8 cellular contexts compared by ENCODE assay signal in the genomic region with DNA sequence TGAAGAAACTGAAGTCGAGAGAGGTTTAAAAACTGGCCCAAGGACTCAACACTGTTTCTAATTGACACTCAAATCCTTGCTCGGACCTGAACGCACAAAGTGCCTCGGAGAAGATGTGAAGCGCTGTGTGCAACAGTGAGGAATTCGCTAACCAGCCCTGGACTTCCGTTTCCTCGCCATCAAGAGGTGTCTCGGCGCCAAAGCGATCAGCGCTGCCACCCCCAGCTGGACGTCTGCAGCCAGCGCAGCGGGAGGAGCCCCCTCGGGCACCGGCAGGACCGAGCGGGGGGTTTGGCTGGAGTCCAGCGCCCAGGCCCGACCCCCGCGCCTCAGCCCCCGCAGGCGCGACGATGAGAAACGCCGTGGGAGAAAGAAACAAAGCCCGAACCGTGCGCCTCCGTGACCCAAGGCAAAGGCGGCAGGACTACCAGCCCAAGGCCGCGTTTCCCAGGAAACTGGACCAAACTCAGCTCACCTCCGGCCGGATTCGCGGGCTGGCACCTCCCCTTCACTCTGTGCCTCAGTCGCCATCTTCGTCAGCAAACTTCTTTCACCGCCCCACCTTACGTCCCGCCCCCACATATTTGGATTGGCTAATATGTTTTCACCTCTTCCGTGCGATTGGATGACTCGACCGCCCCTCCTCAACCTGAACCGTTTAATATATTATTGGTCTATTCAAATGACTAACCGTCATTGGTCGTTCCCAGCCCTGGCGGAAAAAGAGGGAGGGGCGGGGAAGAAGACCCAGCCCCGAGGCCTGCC. TPM values are rescaled to one million over a fixed set of nuclear protein-coding genes. Genes with fewer than 3 reads are reported as not detected.
DNase-seq lines count a peak whose midpoint lies in the region; ATAC-seq lines count a peak whose summit lies in the region.

A gene with protein sequence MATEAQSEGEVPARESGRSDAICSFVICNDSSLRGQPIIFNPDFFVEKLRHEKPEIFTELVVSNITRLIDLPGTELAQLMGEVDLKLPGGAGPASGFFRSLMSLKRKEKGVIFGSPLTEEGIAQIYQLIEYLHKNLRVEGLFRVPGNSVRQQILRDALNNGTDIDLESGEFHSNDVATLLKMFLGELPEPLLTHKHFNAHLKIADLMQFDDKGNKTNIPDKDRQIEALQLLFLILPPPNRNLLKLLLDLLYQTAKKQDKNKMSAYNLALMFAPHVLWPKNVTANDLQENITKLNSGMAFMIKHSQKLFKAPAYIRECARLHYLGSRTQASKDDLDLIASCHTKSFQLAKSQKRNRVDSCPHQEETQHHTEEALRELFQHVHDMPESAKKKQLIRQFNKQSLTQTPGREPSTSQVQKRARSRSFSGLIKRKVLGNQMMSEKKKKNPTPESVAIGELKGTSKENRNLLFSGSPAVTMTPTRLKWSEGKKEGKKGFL (minus strand): TSS at position 541 of the 765 bp plus-strand sequence. CDS start 10 bp downstream, at position 531.

- DNase-seq in CD1c-positive myeloid dendritic cell (ENCODE audit: extremely low spot score): peak; percentile 99
- DNase-seq in NCI-H748 treated with DMSO at 0.1 percent for 48 hours (lab: John Stamatoyannopoulos, UW): peak; percentile 94
- peak; percentile 60 to 94 for DNase-seq in activated CD4-positive, alpha-beta T cell treated with anti-CD3 and anti-CD28 coated beads, Interleukin-2, amount 50 U/mL, for 24 hours (ENCODE audit: low read depth in 1 of 2, low spot score in 1 of 2)
- DNase-seq in left lobe of liver (ENCODE audit: low spot score): peak; percentile 96
- DNase-seq in stimulated activated CD4-positive, alpha-beta T cell treated with anti-CD3 and anti-CD28 coated beads, Interleukin-2, amount 100 ng/mL, for 4 hours (ENCODE audit: low read depth): peak; percentile 94

- intact Hi-C loops in dendritic cell treated with granulocyte-macrophage colony-stimulating factor and Interleukin-4, amounts not matched to agents 40 ng/mL and 50 ng/mL, for 4 days (cut with micrococcal nuclease): loop anchor here (1.0 kb wide), 1 partner anchor 26 kb away; no protein-coding TSS in a partner anchor

- no peaks in the 10 kb centered on the region for H3K27me3 Mint-ChIP-seq in dendritic cell treated with granulocyte-macrophage colony-stimulating factor and Interleukin-4, amounts not matched to agents 40 ng/mL and 50 ng/mL, for 4 days

- H3K4me3 Mint-ChIP-seq in dendritic cell treated with granulocyte-macrophage colony-stimulating factor and Interleukin-4, amounts not matched to agents 40 ng/mL and 50 ng/mL, for 4 days: peak within 1 kb of the TSS; percentile 84

- peaks cover 26% of the 10 kb centered on the region for H3K36me3 Mint-ChIP-seq in dendritic cell treated with granulocyte-macrophage colony-stimulating factor and Interleukin-4, amounts not matched to agents 40 ng/mL and 50 ng/mL, for 4 days (ENCODE audit: low read depth)

- peak within 1 kb of the TSS; percentile 86 for H3K27ac Mint-ChIP-seq in dendritic cell treated with granulocyte-macrophage colony-stimulating factor and Interleukin-4, amounts not matched to agents 40 ng/mL and 50 ng/mL, for 4 days

- H3K9me3 Mint-ChIP-seq in dendritic cell treated with granulocyte-macrophage colony-stimulating factor and Interleukin-4, amounts not matched to agents 40 ng/mL and 50 ng/mL, for 4 days: no peaks in the 10 kb centered on the region

- H3K4me1 Mint-ChIP-seq in dendritic cell treated with granulocyte-macrophage colony-stimulating factor and Interleukin-4, amounts not matched to agents 40 ng/mL and 50 ng/mL, for 4 days (ENCODE audit: low read depth): peaks cover 26% of the 10 kb centered on the region

- peak; percentile 93 for ATAC-seq in GM19372 (IDR thresholded peaks at IDR 0.05; ENCODE audit: low read depth, unreplicated experiment)
- ATAC-seq in HG03558 (IDR thresholded peaks at IDR 0.05; ENCODE audit: extremely low read depth, unreplicated experiment): peak; percentile 88
- peak; percentile 96 for ATAC-seq in left lobe of liver

RNA-seq across cellular contexts. Expression of the gene that starts here (rescaled TPM):
- total RNA-seq in left lobe of liver: 4.1 TPM

Comparison
In these comparisons a context has a peak if more than half of its experiments do, and no peak if none do; other contexts are left out.
1. Peak in every context shown above with its lines: DNase-seq and ATAC-seq.